ENCODE assay signal across 25 cellular contexts in the genomic region with DNA sequence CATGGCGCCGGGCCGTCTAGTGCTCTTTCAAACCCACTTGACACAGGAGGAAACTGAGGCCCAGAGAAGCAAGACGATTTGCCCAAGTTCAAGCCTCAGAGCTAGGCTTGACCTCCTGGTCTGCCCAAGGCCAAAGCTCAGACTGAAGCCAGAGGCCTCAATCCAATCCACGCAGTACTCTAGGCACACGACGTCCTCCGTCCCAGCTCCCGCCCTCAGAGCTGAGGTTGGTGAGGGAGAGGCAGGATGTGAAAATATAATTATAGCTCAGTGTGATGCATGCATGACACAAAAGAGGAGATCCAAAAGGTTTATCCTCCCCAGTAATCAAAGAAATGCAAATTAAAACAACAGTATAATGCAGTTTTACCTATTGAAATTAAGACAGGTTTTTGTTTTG. TPM values are rescaled to one million over a fixed set of nuclear protein-coding genes. Genes with fewer than 3 reads are reported as not detected.
"Had no signal": no experiment of that assay in that cellular context is flagged by ENCODE, and none has a peak within 500 bp of the region (broad histone marks: within the 10 kb centered on the region; RNA-seq: fewer than 3 reads in every experiment).

No MANE protein-coding gene starts in this region.

- H3K79me2 ChIP-seq: parathyroid adenoma had no signal

- H3K4me3 Mint-ChIP-seq: memory B cell; mesothelial cell of epicardium; naive B cell; natural killer cell treated with Interleukin-12 subunit alpha and Interleukin-12 subunit beta and Interleukin-15 and Interleukin-18, amount 100 ng/mL, for 72 hours; stimulated activated effector memory CD8-positive, alpha-beta T cell treated with anti-CD3 and anti-CD28 coated beads, Interleukin-12 subunit alpha, Interleukin-12 subunit beta, amount 100 ng/mL, for 72 hours had no signal

- H3K9me3 ChIP-seq: mucosa of descending colon, thoracic aorta, tibial nerve, upper lobe of left lung had no signal

- H3K27ac Mint-ChIP-seq: memory B cell; mesothelial cell of epicardium; natural killer cell treated with Interleukin-12 subunit alpha and Interleukin-12 subunit beta and Interleukin-15 and Interleukin-18, amount 100 ng/mL, for 72 hours; progenitor cell of endocrine pancreas; stimulated activated effector memory CD8-positive, alpha-beta T cell treated with anti-CD3 and anti-CD28 coated beads, Interleukin-12 subunit alpha, Interleukin-12 subunit beta, amount 100 ng/mL, for 72 hours had no signal

- H3K4me2 ChIP-seq: neural progenitor cell, smooth muscle cell had no signal

- H3K9me3 Mint-ChIP-seq: memory B cell; mesothelial cell of epicardium; naive B cell; natural killer cell treated with Interleukin-12 subunit alpha and Interleukin-12 subunit beta and Interleukin-15 and Interleukin-18, amount 100 ng/mL, for 72 hours; neural progenitor cell; stimulated activated effector memory CD8-positive, alpha-beta T cell treated with anti-CD3 and anti-CD28 coated beads, Interleukin-12 subunit alpha, Interleukin-12 subunit beta, amount 100 ng/mL, for 72 hours had no signal

- H3K9ac ChIP-seq: neural progenitor cell, parathyroid adenoma had no signal

- H3K36me3 ChIP-seq: neural progenitor cell, thoracic aorta, tibial nerve, upper lobe of left lung had no signal

- ATAC-seq: mucosa of descending colon; natural killer cell treated with Interleukin-12 subunit alpha and Interleukin-12 subunit beta and Interleukin-15 and Interleukin-18, amount 100 ng/mL, for 72 hours; sciatic nerve; stimulated activated effector memory CD8-positive, alpha-beta T cell treated with anti-CD3 and anti-CD28 coated beads, Interleukin-12 subunit alpha, Interleukin-12 subunit beta, amount 100 ng/mL, for 72 hours; stimulated activated naive CD8-positive, alpha-beta T cell treated with anti-CD3 and anti-CD28 coated beads, Interleukin-15, Interleukin-2, amounts not matched to agents 100 U/mL and 50 U/mL, for 24 hours had no signal

- FAIRE-seq: frontal cortex, keratinocyte, urothelium cell line had no signal

- H3K27ac ChIP-seq: coronary artery, neural progenitor cell, parathyroid adenoma, thoracic aorta, tibial nerve, upper lobe of left lung had no signal

- H3K4me3 ChIP-seq: coronary artery, lung, mucosa of descending colon, neural progenitor cell, smooth muscle cell, thoracic aorta, tibial nerve, upper lobe of left lung had no signal

- H3K36me3 Mint-ChIP-seq: memory B cell; mesothelial cell of epicardium; natural killer cell treated with Interleukin-12 subunit alpha and Interleukin-12 subunit beta and Interleukin-15 and Interleukin-18, amount 100 ng/mL, for 72 hours; neural progenitor cell; stimulated activated effector memory CD8-positive, alpha-beta T cell treated with anti-CD3 and anti-CD28 coated beads, Interleukin-12 subunit alpha, Interleukin-12 subunit beta, amount 100 ng/mL, for 72 hours had no signal

- H2AFZ ChIP-seq: neural progenitor cell, parathyroid adenoma had no signal

- DNase-seq: dermis blood vessel endothelial cell; effector memory CD4-positive, alpha-beta T cell; mucosa of descending colon; naive B cell; stimulated activated CD4-positive, alpha-beta T cell treated with anti-CD3 and anti-CD28 coated beads, Interleukin-2, amount 100 ng/mL, for 24 hours; stimulated activated CD4-positive, alpha-beta T cell treated with anti-CD3 and anti-CD28 coated beads, Interleukin-4, amount 100 ng/mL, for 24 hours; stimulated activated naive CD8-positive, alpha-beta T cell treated with anti-CD3 and anti-CD28 coated beads, Interleukin-15, Interleukin-2, amounts not matched to agents 100 U/mL and 50 U/mL, for 24 hours; substantia nigra; upper lobe of left lung had no signal

RNA-seq across cellular contexts. Expression of gene SPOCD1, which starts 36.1 kb away (rescaled TPM):
- total RNA-seq: natural killer cell treated with Interleukin-12 subunit alpha and Interleukin-12 subunit beta and Interleukin-15 and Interleukin-18, amount 100 ng/mL, for 72 hours had no signal
